Comparison of ENCODE assay signal across 1 cellular context in the genomic region with DNA sequence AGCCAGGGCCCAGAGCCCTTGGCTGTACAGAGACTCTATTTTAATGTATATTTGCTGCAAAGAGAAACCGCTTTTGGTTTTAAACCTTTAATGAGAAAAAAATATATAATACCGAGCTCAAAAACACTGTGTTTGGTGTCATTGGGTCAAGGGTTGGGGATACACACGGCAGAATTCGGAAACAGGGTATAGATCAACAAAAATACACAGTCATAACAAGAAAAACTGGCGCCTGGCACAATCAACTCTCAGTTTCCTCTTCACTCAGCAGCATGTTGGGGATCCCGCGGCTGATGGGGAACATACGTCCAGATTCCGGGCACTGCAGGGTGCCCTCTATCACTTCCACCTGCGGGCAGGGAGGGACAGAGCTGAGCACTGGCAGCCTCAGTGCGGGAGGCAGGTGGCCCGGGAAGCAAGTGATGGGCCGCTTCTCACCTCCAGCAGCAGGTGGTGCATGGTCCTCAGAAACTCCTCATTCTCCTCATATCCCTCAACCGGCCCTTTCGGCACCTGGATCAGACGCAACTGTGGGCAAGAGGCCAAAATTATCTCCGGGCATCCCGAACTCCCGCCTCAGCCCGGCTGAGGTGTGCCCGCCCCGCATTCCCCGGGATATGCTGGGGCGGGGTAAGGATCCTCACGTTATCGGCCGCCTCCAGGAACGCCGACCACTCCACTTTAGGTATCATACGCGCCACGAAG.
TF ChIP-seq lines count a peak whose summit lies in the region.
"Not testable (repeated sequence)": the region's sequence is repeated elsewhere in the genome, so short reads cannot be mapped to it uniquely, and the experiment has no call there.

No MANE protein-coding gene starts in this region.

TF ChIP-seq in K562, 482 proteins besides CTCF, POLR2A, EP300 and RAD21:
- peak; percentile 45; the same call in 1 of the 2 replicates for TF ChIP-seq MAX (CRISPR knock-in tag; IDR thresholded peaks at IDR 0.05)
- 0 out of 2 replicates have a peak, but pooled peaks have one; percentile 55 for TF ChIP-seq ZNF583 (CRISPR knock-in tag; IDR thresholded peaks at IDR 0.05)
- TF ChIP-seq TARDBP (IDR thresholded peaks at IDR 0.05): 0 out of 2 replicates have a peak, but pooled peaks have one; percentile 46
- TF ChIP-seq RB1 (IDR thresholded peaks at IDR 0.05; ENCODE audit: low read depth): 0 out of 2 replicates have a peak, but pooled peaks have one; percentile 59
- 0 out of 4 replicates have a peak, but pooled peaks of 1 of the 2 experiments have one; percentile 50 for TF ChIP-seq MAZ (CRISPR knock-in tag; conservative IDR thresholded peaks at IDR 0.05 in 1 of 2, IDR thresholded peaks at IDR 0.05 in 1 of 2)
- peak; percentile 84; the same call in 1 of the 2 replicates for TF ChIP-seq CTBP1 (IDR thresholded peaks at IDR 0.05; ENCODE audit: borderline replicate concordance)
- TF ChIP-seq FOXA3 (CRISPR knock-in tag; conservative IDR thresholded peaks at IDR 0.05 in 1 of 2, IDR thresholded peaks at IDR 0.05 in 1 of 2): peak in 1 of 2 experiments; percentile 43; a peak in 1 of 4 replicates
- peak; percentile 38; the same call in 1 of the 2 replicates for TF ChIP-seq CEBPG (CRISPR knock-in tag; IDR thresholded peaks at IDR 0.05)
- not testable (repeated sequence) for TF ChIP-seq CEBPG (tag; conservative IDR thresholded peaks at IDR 0.05 in 1 of 2, IDR thresholded peaks at IDR 0.05 in 1 of 2); ID3 (CRISPR knock-in tag; IDR thresholded peaks at IDR 0.05); TEAD4 (CRISPR knock-in tag; IDR thresholded peaks at IDR 0.05; ENCODE audit: borderline replicate concordance)
- peak; percentile 11; the same call in 1 of the 2 replicates for TF ChIP-seq BCOR (IDR thresholded peaks at IDR 0.05)
- TF ChIP-seq ZEB2 (IDR thresholded peaks at IDR 0.05): peak; percentile 70
- TF ChIP-seq, protein P1, sequence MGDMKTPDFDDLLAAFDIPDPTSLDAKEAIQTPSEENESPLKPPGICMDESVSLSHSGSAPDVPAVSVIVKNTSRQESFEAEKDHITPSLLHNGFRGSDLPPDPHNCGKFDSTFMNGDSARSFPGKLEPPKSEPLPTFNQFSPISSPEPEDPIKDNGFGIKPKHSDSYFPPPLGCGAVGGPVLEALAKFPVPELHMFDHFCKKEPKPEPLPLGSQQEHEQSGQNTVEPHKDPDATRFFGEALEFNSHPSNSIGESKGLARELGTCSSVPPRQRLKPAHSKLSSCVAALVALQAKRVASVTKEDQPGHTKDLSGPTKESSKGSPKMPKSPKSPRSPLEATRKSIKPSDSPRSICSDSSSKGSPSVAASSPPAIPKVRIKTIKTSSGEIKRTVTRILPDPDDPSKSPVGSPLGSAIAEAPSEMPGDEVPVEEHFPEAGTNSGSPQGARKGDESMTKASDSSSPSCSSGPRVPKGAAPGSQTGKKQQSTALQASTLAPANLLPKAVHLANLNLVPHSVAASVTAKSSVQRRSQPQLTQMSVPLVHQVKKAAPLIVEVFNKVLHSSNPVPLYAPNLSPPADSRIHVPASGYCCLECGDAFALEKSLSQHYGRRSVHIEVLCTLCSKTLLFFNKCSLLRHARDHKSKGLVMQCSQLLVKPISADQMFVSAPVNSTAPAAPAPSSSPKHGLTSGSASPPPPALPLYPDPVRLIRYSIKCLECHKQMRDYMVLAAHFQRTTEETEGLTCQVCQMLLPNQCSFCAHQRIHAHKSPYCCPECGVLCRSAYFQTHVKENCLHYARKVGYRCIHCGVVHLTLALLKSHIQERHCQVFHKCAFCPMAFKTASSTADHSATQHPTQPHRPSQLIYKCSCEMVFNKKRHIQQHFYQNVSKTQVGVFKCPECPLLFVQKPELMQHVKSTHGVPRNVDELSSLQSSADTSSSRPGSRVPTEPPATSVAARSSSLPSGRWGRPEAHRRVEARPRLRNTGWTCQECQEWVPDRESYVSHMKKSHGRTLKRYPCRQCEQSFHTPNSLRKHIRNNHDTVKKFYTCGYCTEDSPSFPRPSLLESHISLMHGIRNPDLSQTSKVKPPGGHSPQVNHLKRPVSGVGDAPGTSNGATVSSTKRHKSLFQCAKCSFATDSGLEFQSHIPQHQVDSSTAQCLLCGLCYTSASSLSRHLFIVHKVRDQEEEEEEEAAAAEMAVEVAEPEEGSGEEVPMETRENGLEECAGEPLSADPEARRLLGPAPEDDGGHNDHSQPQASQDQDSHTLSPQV (IDR thresholded peaks at IDR 0.05): peak; percentile 34; the same call in 1 of the 2 replicates
- TF ChIP-seq ID3 (tag; IDR thresholded peaks at IDR 0.05): 0 out of 2 replicates have a peak, but pooled peaks have one; percentile 20
- TF ChIP-seq CC2D1A (IDR thresholded peaks at IDR 0.05): 0 out of 2 replicates have a peak, but pooled peaks have one; percentile 18
- TF ChIP-seq ZNF830 (CRISPR knock-in tag; IDR thresholded peaks at IDR 0.05): 0 out of 2 replicates have a peak, but pooled peaks have one; percentile 47
- 0 out of 2 replicates have a peak, but pooled peaks have one; percentile 69 for TF ChIP-seq GABPA (tag; conservative IDR thresholded peaks at IDR 0.05; ENCODE audit: low read depth)
- TF ChIP-seq, protein P2, sequence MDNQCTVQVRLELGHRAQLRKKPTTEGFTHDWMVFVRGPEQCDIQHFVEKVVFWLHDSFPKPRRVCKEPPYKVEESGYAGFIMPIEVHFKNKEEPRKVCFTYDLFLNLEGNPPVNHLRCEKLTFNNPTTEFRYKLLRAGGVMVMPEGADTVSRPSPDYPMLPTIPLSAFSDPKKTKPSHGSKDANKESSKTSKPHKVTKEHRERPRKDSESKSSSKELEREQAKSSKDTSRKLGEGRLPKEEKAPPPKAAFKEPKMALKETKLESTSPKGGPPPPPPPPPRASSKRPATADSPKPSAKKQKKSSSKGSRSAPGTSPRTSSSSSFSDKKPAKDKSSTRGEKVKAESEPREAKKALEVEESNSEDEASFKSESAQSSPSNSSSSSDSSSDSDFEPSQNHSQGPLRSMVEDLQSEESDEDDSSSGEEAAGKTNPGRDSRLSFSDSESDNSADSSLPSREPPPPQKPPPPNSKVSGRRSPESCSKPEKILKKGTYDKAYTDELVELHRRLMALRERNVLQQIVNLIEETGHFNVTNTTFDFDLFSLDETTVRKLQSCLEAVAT (IDR thresholded peaks at IDR 0.05): 0 out of 4 replicates have a peak, but pooled peaks of 1 of the 2 experiments have one; percentile 60
- 0 out of 2 replicates have a peak, but pooled peaks have one; percentile 16 for TF ChIP-seq E2F4 (CRISPR knock-in tag; IDR thresholded peaks at IDR 0.05; ENCODE audit: low read depth)
- TF ChIP-seq KAT7 (CRISPR knock-in tag; IDR thresholded peaks at IDR 0.05; ENCODE audit: borderline replicate concordance): peak; percentile 89; the same call in 1 of the 2 replicates
- peak; percentile 48 for TF ChIP-seq CBFA2T3 (IDR thresholded peaks at IDR 0.05)
- TF ChIP-seq FOXP1 (CRISPR knock-in tag; IDR thresholded peaks at IDR 0.05): peak; percentile 67; the same call in 1 of the 2 replicates
- peak; percentile 51; the same call in 1 of the 2 replicates for TF ChIP-seq TFAP4 (CRISPR knock-in tag; IDR thresholded peaks at IDR 0.05; ENCODE audit: borderline replicate concordance)
- TF ChIP-seq NFIC (IDR thresholded peaks at IDR 0.05): peak; percentile 91
- TF ChIP-seq SMARCA4 (IDR thresholded peaks at IDR 0.05): 0 out of 2 replicates have a peak, but pooled peaks have one; percentile 19
- TF ChIP-seq E2F6 (IDR thresholded peaks at IDR 0.05; ENCODE audit: borderline replicate concordance in 1 of 2, extremely low read depth in 1 of 2, insufficient read depth in 1 of 2, insufficient read length in 1 of 2, low read depth in 1 of 2, low read length in 1 of 2, poor library complexity in 1 of 2, severe bottlenecking in 1 of 2): peak; percentile 3 to 44
- TF ChIP-seq POLR2AphosphoS2 (IDR thresholded peaks at IDR 0.05; ENCODE audit: low read length): peak; percentile 72
- 0 out of 2 replicates have a peak, but pooled peaks have one; percentile 15 for TF ChIP-seq MIER1 (IDR thresholded peaks at IDR 0.05; ENCODE audit: low read depth)
- TF ChIP-seq BCLAF1 (IDR thresholded peaks at IDR 0.05; ENCODE audit: borderline replicate concordance in 1 of 2, control insufficient read depth in 1 of 2, low read depth in 2 of 2, low read length in 1 of 2): 0 out of 4 replicates have a peak, but pooled peaks of 1 of the 2 experiments have one; percentile 55
- TF ChIP-seq TEAD4 (IDR thresholded peaks at IDR 0.05; ENCODE audit: low read length): peak; percentile 29; the same call in 1 of the 2 replicates
- TF ChIP-seq GATAD2A (IDR thresholded peaks at IDR 0.05): 0 out of 2 replicates have a peak, but pooled peaks have one; percentile 41
- TF ChIP-seq DNMT1 (IDR thresholded peaks at IDR 0.05): peak; percentile 95; the same call in 1 of the 2 replicates
- TF ChIP-seq ARNT (IDR thresholded peaks at IDR 0.05): 0 out of 4 replicates have a peak, but pooled peaks of 1 of the 2 experiments have one; percentile 57
- peak; percentile 28; the same call in 1 of the 2 replicates for TF ChIP-seq SMAD4 (CRISPR knock-in tag; conservative IDR thresholded peaks at IDR 0.05)
